1 cellular context compared by ENCODE assay signal in genomic region chr1:205172729-205173366, GRCh38.
TF ChIP-seq lines count a peak whose summit lies in the region.

No MANE protein-coding gene starts in this region.

TF ChIP-seq in K562, 482 proteins besides CTCF, POLR2A, EP300 and RAD21 (continues in another document):
- TF ChIP-seq ELK3 (CRISPR knock-in tag; IDR thresholded peaks at IDR 0.05) = no peak
- TF ChIP-seq ETV5 (CRISPR knock-in tag; IDR thresholded peaks at IDR 0.05; ENCODE audit: low read depth) = no peak
- TF ChIP-seq CREB5 (CRISPR knock-in tag; IDR thresholded peaks at IDR 0.05) = no peak
- no peak for TF ChIP-seq ZNF561 (CRISPR knock-in tag; conservative IDR thresholded peaks at IDR 0.05)
- TF ChIP-seq MNT (conservative IDR thresholded peaks at IDR 0.05) = peak in 1 of 2 experiments; percentile 55; a peak in 3 of 4 replicates
- TF ChIP-seq ZNF23 (CRISPR knock-in tag; IDR thresholded peaks at IDR 0.05) = no peak
- TF ChIP-seq ZNF511 (CRISPR knock-in tag; IDR thresholded peaks at IDR 0.05) = no peak
- no peak for TF ChIP-seq ZNF586 (CRISPR knock-in tag; conservative IDR thresholded peaks at IDR 0.05)
- TF ChIP-seq GABPB1 (CRISPR knock-in tag; IDR thresholded peaks at IDR 0.05) = no peak
- no peak for TF ChIP-seq RERE (CRISPR knock-in tag; IDR thresholded peaks at IDR 0.05; ENCODE audit: borderline replicate concordance)
- no peak for TF ChIP-seq HOMEZ (CRISPR knock-in tag; IDR thresholded peaks at IDR 0.05)
- no peak for TF ChIP-seq RBFOX2 (IDR thresholded peaks at IDR 0.05; ENCODE audit: low read depth, low read length)
- no peak for TF ChIP-seq ZNF79 (CRISPR knock-in tag; IDR thresholded peaks at IDR 0.05; ENCODE audit: low read depth)
- TF ChIP-seq CBFA2T2 (conservative IDR thresholded peaks at IDR 0.05) = no peak
- no peak for TF ChIP-seq SIRT6 (IDR thresholded peaks at IDR 0.05; ENCODE audit: low read depth, low read length)
- TF ChIP-seq ZNF175 (CRISPR knock-in tag; IDR thresholded peaks at IDR 0.05; ENCODE audit: low read depth) = no peak; the same call in 1 of the 2 replicates
- no peak for TF ChIP-seq ZBTB49 (CRISPR knock-in tag; IDR thresholded peaks at IDR 0.05; ENCODE audit: borderline replicate concordance)
- TF ChIP-seq ZNF217 (CRISPR knock-in tag; IDR thresholded peaks at IDR 0.05) = no peak
- no peak for TF ChIP-seq E4F1 (CRISPR knock-in tag; IDR thresholded peaks at IDR 0.05; ENCODE audit: borderline replicate concordance)
- TF ChIP-seq MGA (IDR thresholded peaks at IDR 0.05) = peak; percentile 29
